Comparison of ENCODE assay signal across 25 cellular contexts in the genomic region with DNA sequence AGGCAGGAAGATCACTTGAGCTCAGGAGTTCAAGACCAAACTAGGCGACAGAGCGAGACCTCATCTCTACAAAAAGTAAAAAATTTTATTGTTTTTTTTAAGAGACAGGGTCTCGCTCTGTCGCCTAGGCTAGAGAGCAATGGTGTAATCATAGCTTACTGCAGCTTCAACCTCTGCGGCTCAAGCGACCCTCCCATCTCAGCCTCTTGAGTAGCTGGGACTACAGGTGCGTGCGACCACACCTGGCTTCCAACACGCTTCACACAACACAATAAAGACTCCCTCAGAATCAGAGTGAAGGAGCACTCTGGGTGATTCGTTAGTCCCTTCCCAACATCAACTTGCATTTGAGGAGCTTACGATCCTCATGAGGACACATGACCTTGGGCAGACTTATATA.
"Had no signal": no experiment of that assay in that cellular context is flagged by ENCODE, and none has a peak within 500 bp of the region (broad histone marks: within the 10 kb centered on the region; RNA-seq: fewer than 3 reads in every experiment).

No MANE protein-coding gene starts in this region.

- H3K27ac ChIP-seq: esophagus muscularis mucosa, foreskin keratinocyte, heart left ventricle, lower lobe of right lung, right lobe of liver, uterus had no signal

- ATAC-seq: activated CD4-positive, CD25-positive, alpha-beta regulatory T cell treated with anti-CD3 and anti-CD28 coated beads, Interleukin-2, amount 50 U/mL, for 24 hours; foreskin keratinocyte; heart left ventricle; left lobe of liver; lower lobe of right lung; mucosa of descending colon; right lobe of liver; stimulated activated naive CD8-positive, alpha-beta T cell treated with anti-CD3 and anti-CD28 coated beads, Interleukin-15, amount 100 ng/mL, for 72 hours had no signal

- H3K9me3 ChIP-seq: esophagus muscularis mucosa, heart left ventricle, lower lobe of right lung, mucosa of descending colon, right lobe of liver, uterus had no signal

- FAIRE-seq: bronchial epithelial cell had no signal

- DNase-seq: activated CD4-positive, alpha-beta T cell treated with anti-CD3 and anti-CD28 coated beads for 48 hours; activated CD4-positive, alpha-beta T cell treated with anti-CD3 and anti-CD28 coated beads, Interleukin-2, amount 50 U/mL, for 48 hours; activated CD8-positive, alpha-beta memory T cell treated with anti-CD3 and anti-CD28 coated beads, Interleukin-2, amount 50 U/mL, for 4 hours; activated gamma-delta T cell; activated T-cell treated with anti-CD3 and anti-CD28 coated beads, Interleukin-2, amount 50 U/mL, for 1 hour; anterior cingulate cortex; foreskin keratinocyte; heart left ventricle; kidney glomerular epithelial cell; lower lobe of right lung; mucosa of descending colon; right lobe of liver; stimulated activated CD4-positive, alpha-beta T cell treated with anti-CD3 and anti-CD28 coated beads, Interleukin-2, amount 100 ng/mL, for 48 hours; stimulated activated naive CD8-positive, alpha-beta T cell treated with anti-CD3 and anti-CD28 coated beads, Interleukin-15, amount 100 ng/mL, for 72 hours; substantia nigra; uterus had no signal

- H3K27me3 Mint-ChIP-seq: activated naive CD4-positive, alpha-beta T cell treated with anti-CD3 and anti-CD28 coated beads, Interleukin-2, amount 50 U/mL, for 24 hours; central memory CD8-positive, alpha-beta T cell; dendritic cell treated with granulocyte-macrophage colony-stimulating factor and Interleukin-4, amounts not matched to agents 40 ng/mL and 50 ng/mL, for 4 days; stimulated activated naive CD8-positive, alpha-beta T cell treated with anti-CD3 and anti-CD28 coated beads, Interleukin-15, amount 100 ng/mL, for 72 hours; type B pancreatic cell had no signal

- H3K27me3 ChIP-seq: esophagus muscularis mucosa, foreskin keratinocyte, heart left ventricle, right lobe of liver, uterus had no signal

- H3K9me3 Mint-ChIP-seq: activated naive CD4-positive, alpha-beta T cell treated with anti-CD3 and anti-CD28 coated beads, Interleukin-2, amount 50 U/mL, for 24 hours; central memory CD8-positive, alpha-beta T cell; dendritic cell treated with granulocyte-macrophage colony-stimulating factor and Interleukin-4, amounts not matched to agents 40 ng/mL and 50 ng/mL, for 4 days; nephron; stimulated activated naive CD8-positive, alpha-beta T cell treated with anti-CD3 and anti-CD28 coated beads, Interleukin-15, amount 100 ng/mL, for 72 hours; type B pancreatic cell had no signal

- H3K4me3 Mint-ChIP-seq: activated naive CD4-positive, alpha-beta T cell treated with anti-CD3 and anti-CD28 coated beads, Interleukin-2, amount 50 U/mL, for 24 hours; central memory CD8-positive, alpha-beta T cell; dendritic cell treated with granulocyte-macrophage colony-stimulating factor and Interleukin-4, amounts not matched to agents 40 ng/mL and 50 ng/mL, for 4 days; nephron; stimulated activated naive CD8-positive, alpha-beta T cell treated with anti-CD3 and anti-CD28 coated beads, Interleukin-15, amount 100 ng/mL, for 72 hours; type B pancreatic cell had no signal

- H3K27ac Mint-ChIP-seq: activated naive CD4-positive, alpha-beta T cell treated with anti-CD3 and anti-CD28 coated beads, Interleukin-2, amount 50 U/mL, for 24 hours; dendritic cell treated with granulocyte-macrophage colony-stimulating factor and Interleukin-4, amounts not matched to agents 40 ng/mL and 50 ng/mL, for 4 days; nephron; stimulated activated naive CD8-positive, alpha-beta T cell treated with anti-CD3 and anti-CD28 coated beads, Interleukin-15, amount 100 ng/mL, for 72 hours; type B pancreatic cell had no signal
